ENCODE assay signal across 7 cellular contexts in genomic region chr2:206766057-206766930, GRCh38. TPM values are rescaled to one million over a fixed set of nuclear protein-coding genes. Genes with fewer than 3 reads are reported as not detected.
DNase-seq lines count a peak whose midpoint lies in the region; ATAC-seq and TF ChIP-seq lines count a peak whose summit lies in the region.

No MANE protein-coding gene starts in this region.

- H3K36me3 Mint-ChIP-seq in activated T-helper 1 cell treated with anti-CD3 and anti-CD28 coated beads, Interleukin-12 subunit alpha, Interleukin-12 subunit beta, Interleukin-2, Interleukin-4 antibody, amounts not matched to agents 30 ng/mL and 10 ng/mL and 1 ng/mL, durations not matched to agents 14 hours and 24 hours and 36 hours (ENCODE audit: low read depth): peaks cover 31% of the 10 kb centered on the region
- H3K36me3 Mint-ChIP-seq in stimulated activated naive B cell treated with anti-CD40 and anti-IgM and Interleukin-4, amounts not matched to agents 10 μg/mL and 1 μg/mL and 100 μg/mL, for 72 hours: peaks cover 7 to 16% of the 10 kb centered on the region in 2 donors

- peak overlapping the region; percentile 97 for H3K4me3 Mint-ChIP-seq in activated T-helper 1 cell treated with anti-CD3 and anti-CD28 coated beads, Interleukin-12 subunit alpha, Interleukin-12 subunit beta, Interleukin-2, Interleukin-4 antibody, amounts not matched to agents 30 ng/mL and 10 ng/mL and 1 ng/mL, durations not matched to agents 14 hours and 24 hours and 36 hours
- peak overlapping the region; percentile 90 to 93 for H3K4me3 Mint-ChIP-seq in stimulated activated naive B cell treated with anti-CD40 and anti-IgM and Interleukin-4, amounts not matched to agents 10 μg/mL and 1 μg/mL and 100 μg/mL, for 72 hours

- H3K36me3 ChIP-seq in HUES48 (ENCODE audit: control insufficient read depth, insufficient read depth, low read length): peaks cover 36% of the 10 kb centered on the region

- peaks cover 4% of the 10 kb centered on the region for H3K27me3 Mint-ChIP-seq in activated T-helper 1 cell treated with anti-CD3 and anti-CD28 coated beads, Interleukin-12 subunit alpha, Interleukin-12 subunit beta, Interleukin-2, Interleukin-4 antibody, amounts not matched to agents 30 ng/mL and 10 ng/mL and 1 ng/mL, durations not matched to agents 14 hours and 24 hours and 36 hours (ENCODE audit: insufficient read depth)
- no peaks in the 10 kb centered on the region for H3K27me3 Mint-ChIP-seq in stimulated activated naive B cell treated with anti-CD40 and anti-IgM and Interleukin-4, amounts not matched to agents 10 μg/mL and 1 μg/mL and 100 μg/mL, for 72 hours

- no peak for ATAC-seq in stimulated activated naive B cell treated with anti-CD40 and anti-IgM and Interleukin-4, amounts not matched to agents 10 μg/mL and 1 μg/mL and 100 μg/mL, for 72 hours (replicated peaks)
- no peak for ATAC-seq in activated CD4-positive, CD25-positive, alpha-beta regulatory T cell treated with anti-CD3 and anti-CD28 coated beads, Interleukin-2, amount 50 U/mL, for 24 hours
- ATAC-seq in GM21529 (IDR thresholded peaks at IDR 0.05; ENCODE audit: unreplicated experiment): no peak

- CTCF ChIA-PET in GM10248 (lab: Yijun Ruan, JAX): interaction anchor here (0.9 to 3.0 kb wide), 4 partner anchors 11 to 22 kb away, joined by 3 to 16 read pairs (median 4); no protein-coding TSS in a partner anchor

- POLR2A ChIA-PET in GM10248 (lab: Yijun Ruan, JAX): no interaction called here

- peaks cover 34% of the 10 kb centered on the region for H3K4me1 Mint-ChIP-seq in activated T-helper 1 cell treated with anti-CD3 and anti-CD28 coated beads, Interleukin-12 subunit alpha, Interleukin-12 subunit beta, Interleukin-2, Interleukin-4 antibody, amounts not matched to agents 30 ng/mL and 10 ng/mL and 1 ng/mL, durations not matched to agents 14 hours and 24 hours and 36 hours (ENCODE audit: low read depth)
- peaks cover 16 to 30% of the 10 kb centered on the region in 2 donors for H3K4me1 Mint-ChIP-seq in stimulated activated naive B cell treated with anti-CD40 and anti-IgM and Interleukin-4, amounts not matched to agents 10 μg/mL and 1 μg/mL and 100 μg/mL, for 72 hours

- H3K9me3 ChIP-seq in HUES48 (ENCODE audit: control insufficient read depth, insufficient read depth, low read length): no peaks in the 10 kb centered on the region
- no peaks in the 10 kb centered on the region for H3K9me3 ChIP-seq in iPS-18c (ENCODE audit: control insufficient read depth, insufficient read depth, low read length)

- peaks cover 8% of the 10 kb centered on the region; the same call in 1 of the 2 replicates for H3K4me1 ChIP-seq in HUES48 (ENCODE audit: control insufficient read depth, insufficient read depth, low read length)

- H3K9ac ChIP-seq in HUES48 (ENCODE audit: low read depth, low read length): peak overlapping the region; percentile 92

- intact Hi-C loops in activated T-helper 1 cell treated with anti-CD3 and anti-CD28 coated beads, Interleukin-12 subunit alpha, Interleukin-12 subunit beta, Interleukin-2, Interleukin-4 antibody, amounts not matched to agents 30 ng/mL and 10 ng/mL and 1 ng/mL, durations not matched to agents 14 hours and 24 hours and 36 hours (cut with micrococcal nuclease): loop anchor here (5.0 to 10.0 kb wide), 4 partner anchors 74 to 1501 kb away; partner anchors contain the start of genes ADAM23 and PIKFYVE

- peak overlapping the region; percentile 98 for H3K27ac Mint-ChIP-seq in activated T-helper 1 cell treated with anti-CD3 and anti-CD28 coated beads, Interleukin-12 subunit alpha, Interleukin-12 subunit beta, Interleukin-2, Interleukin-4 antibody, amounts not matched to agents 30 ng/mL and 10 ng/mL and 1 ng/mL, durations not matched to agents 14 hours and 24 hours and 36 hours
- peak overlapping the region; percentile 98 for H3K27ac Mint-ChIP-seq in stimulated activated naive B cell treated with anti-CD40 and anti-IgM and Interleukin-4, amounts not matched to agents 10 μg/mL and 1 μg/mL and 100 μg/mL, for 72 hours

- H3K27ac ChIP-seq in HUES48 (ENCODE audit: low read depth, low read length): peak overlapping the region; percentile 79

- peaks cover 4% of the 10 kb centered on the region; the same call in 1 of the 2 replicates for H3K27me3 ChIP-seq in HUES48 (ENCODE audit: control insufficient read depth, insufficient read depth, low read length)

- H3K4me3 ChIP-seq in HUES48 (ENCODE audit: low read depth, low read length): peak overlapping the region; percentile 93
- peak overlapping the region; percentile 71 for H3K4me3 ChIP-seq in iPS-18c (ENCODE audit: insufficient read depth, low read depth, low read length)

- TF ChIP-seq CTCF in GM10248 (IDR thresholded peaks at IDR 0.05; ENCODE audit: control extremely low read depth, extremely low read depth, low read depth, missing control alignments): no peak

- no peak for DNase-seq in activated T-helper 1 cell treated with anti-CD3 and anti-CD28 coated beads, Interleukin-12 subunit alpha, Interleukin-12 subunit beta, Interleukin-2, Interleukin-4 antibody, amounts not matched to agents 30 ng/mL and 10 ng/mL and 1 ng/mL, durations not matched to agents 14 hours and 24 hours and 36 hours (ENCODE audit: low spot score)
- no peak for DNase-seq in stimulated activated naive B cell treated with anti-CD40 and anti-IgM and Interleukin-4, amounts not matched to agents 10 μg/mL and 1 μg/mL and 100 μg/mL, for 72 hours
- no peak for DNase-seq in GM10248 (ENCODE audit: extremely low spot score)

- H3K9me3 Mint-ChIP-seq in activated T-helper 1 cell treated with anti-CD3 and anti-CD28 coated beads, Interleukin-12 subunit alpha, Interleukin-12 subunit beta, Interleukin-2, Interleukin-4 antibody, amounts not matched to agents 30 ng/mL and 10 ng/mL and 1 ng/mL, durations not matched to agents 14 hours and 24 hours and 36 hours: no peaks in the 10 kb centered on the region
- no peaks in the 10 kb centered on the region for H3K9me3 Mint-ChIP-seq in stimulated activated naive B cell treated with anti-CD40 and anti-IgM and Interleukin-4, amounts not matched to agents 10 μg/mL and 1 μg/mL and 100 μg/mL, for 72 hours

RNA-seq across cellular contexts. Expression of gene FASTKD2, which starts 0.9 kb away (rescaled TPM):
- 32.8 and 36.7 TPM in 2 replicates for total RNA-seq in activated T-helper 1 cell treated with anti-CD3 and anti-CD28 coated beads, Interleukin-12 subunit alpha, Interleukin-12 subunit beta, Interleukin-2, Interleukin-4 antibody, amounts not matched to agents 30 ng/mL and 10 ng/mL and 1 ng/mL, durations not matched to agents 14 hours and 24 hours and 36 hours

RNA-seq across cellular contexts. Expression of gene MDH1B, which starts 1.2 kb away (rescaled TPM):
- total RNA-seq in activated T-helper 1 cell treated with anti-CD3 and anti-CD28 coated beads, Interleukin-12 subunit alpha, Interleukin-12 subunit beta, Interleukin-2, Interleukin-4 antibody, amounts not matched to agents 30 ng/mL and 10 ng/mL and 1 ng/mL, durations not matched to agents 14 hours and 24 hours and 36 hours: 0.20 and 0.36 TPM in 2 replicates

RNA-seq across cellular contexts. Expression of gene DYTN, which starts 48.1 kb away (rescaled TPM):
- not detected in 2 replicates for total RNA-seq in activated T-helper 1 cell treated with anti-CD3 and anti-CD28 coated beads, Interleukin-12 subunit alpha, Interleukin-12 subunit beta, Interleukin-2, Interleukin-4 antibody, amounts not matched to agents 30 ng/mL and 10 ng/mL and 1 ng/mL, durations not matched to agents 14 hours and 24 hours and 36 hours
